In genomic region chr5:177856474-177856873, GRCh38 we compare ENCODE assay signal across 5 cellular contexts.
DNase-seq lines count a peak whose midpoint lies in the region; ATAC-seq, FAIRE-seq and TF ChIP-seq lines count a peak whose summit lies in the region.
"Not testable (repeated sequence)": the region's sequence is repeated elsewhere in the genome, so short reads cannot be mapped to it uniquely, and the experiment has no call there.

No MANE protein-coding gene starts in this region.

- not testable (repeated sequence) for TF ChIP-seq POLR2A in GM12892 (IDR thresholded peaks at IDR 0.05; ENCODE audit: low read depth, low read length); upper lobe of left lung (IDR thresholded peaks at IDR 0.05)

- TF ChIP-seq EP300 in upper lobe of left lung (IDR thresholded peaks at IDR 0.05): not testable (repeated sequence)

- TF ChIP-seq CTCF in RWPE2 (IDR thresholded peaks at IDR 0.05; ENCODE audit: poor library complexity, severe bottlenecking); bronchial epithelial cell (IDR thresholded peaks at IDR 0.05; ENCODE audit: insufficient read depth, low read length, severe bottlenecking); upper lobe of left lung (IDR thresholded peaks at IDR 0.05): not testable (repeated sequence)

- H3K27ac ChIP-seq in RWPE2 (ENCODE audit: poor library complexity, severe bottlenecking); upper lobe of left lung: not testable (repeated sequence)

- DNase-seq in GM12892 (ENCODE audit: insufficient read length); RWPE2 (ENCODE audit: low spot score); bronchial epithelial cell (ENCODE audit: low read depth); upper lobe of left lung: not testable (repeated sequence)
- DNase-seq in kidney tubule cell (ENCODE audit: low spot score): peak; percentile 32

- WGBS in upper lobe of left lung, 2 donors: 29 to 40% methylated on average over 1 of the region's 2 CpGs

- H3K4me3 ChIP-seq in RWPE2 (ENCODE audit: severe bottlenecking); bronchial epithelial cell (ENCODE audit: low read depth, low read length); upper lobe of left lung: not testable (repeated sequence)

- not testable (repeated sequence) for H3K27me3 ChIP-seq in RWPE2 (ENCODE audit: insufficient read depth, poor library complexity, severe bottlenecking); bronchial epithelial cell (ENCODE audit: control insufficient read depth, insufficient read depth, low read length); upper lobe of left lung

- H3K9me3 ChIP-seq in RWPE2 (ENCODE audit: severe bottlenecking); upper lobe of left lung: not testable (repeated sequence)

- not testable (repeated sequence) for H3K36me3 ChIP-seq in RWPE2 (ENCODE audit: low read depth); bronchial epithelial cell (ENCODE audit: control insufficient read depth, insufficient read depth, low read length); upper lobe of left lung

- peak; percentile 58 for FAIRE-seq in GM12892 (lab: Jason Lieb, UNC)
- peak; percentile 83 for FAIRE-seq in bronchial epithelial cell (lab: Jason Lieb, UNC)

- not testable (repeated sequence) for H3K4me1 ChIP-seq in RWPE2 (ENCODE audit: insufficient read depth, poor library complexity, severe bottlenecking); upper lobe of left lung

- ATAC-seq in RWPE2 (ENCODE audit: low read depth) (peak; percentile 35; the same call in 1 of the 3 replicates), upper lobe of left lung (ENCODE audit: low FRiP score in 2 of 2) (peak; percentile 34 to 49)
